22 cellular contexts compared by ENCODE assay signal in genomic region chr4:88350786-88351185, GRCh38.
"Had no signal": no experiment of that assay in that cellular context is flagged by ENCODE, and none has a peak within 500 bp of the region (broad histone marks: within the 10 kb centered on the region; RNA-seq: fewer than 3 reads in every experiment).

No MANE protein-coding gene starts in this region.

- H3K4me1 Mint-ChIP-seq: IgD-negative memory B cell had no signal

- H3K4me3 ChIP-seq: K562 had no signal

- H3K4me3 Mint-ChIP-seq: IgD-negative memory B cell had no signal

- DNase-seq: Kasumi-1, NCI-H1092, NCI-H1436, NCI-H187, NCI-H2029, NCI-H2081 treated with DMSO at 0.1 percent for 48 hours, NCI-H2171, NCI-H226, NCI-H446, NCI-H510A, NCI-H524 treated with DMSO at 0.1 percent for 48 hours, NCI-H69, NCI-H774, Right ventricle myocardium superior, RPMI8226, SIG-M5, SK-N-SH, SW 1271 had no signal

- H3K36me3 Mint-ChIP-seq: IgD-negative memory B cell had no signal

- H3K27ac Mint-ChIP-seq: IgD-negative memory B cell had no signal

- H3K27ac ChIP-seq: HL-60, KMS-11 had no signal

- H3K4me2 ChIP-seq: KMS-11, SK-N-SH had no signal

- H3K9ac ChIP-seq: KMS-11, SK-N-SH had no signal

- ATAC-seq: K562 had no signal
